In genomic region chr9:79877943-79878612, GRCh38 we compare ENCODE assay signal across 14 cellular contexts.
A peak's percentile ranks its signal among the peaks of the same experiment; 100 is the strongest.
DNase-seq lines count a peak whose midpoint lies in the region; ATAC-seq and TF ChIP-seq lines count a peak whose summit lies in the region.
"Had no signal": no experiment of that assay in that cellular context is flagged by ENCODE, and none has a peak within 500 bp of the region (broad histone marks: within the 10 kb centered on the region; RNA-seq: fewer than 3 reads in every experiment).

No MANE protein-coding gene starts in this region.

- ATAC-seq in GM18505 (IDR thresholded peaks at IDR 0.05; ENCODE audit: unreplicated experiment) = peak; percentile 61
- peak; percentile 61 for ATAC-seq in HG02588 (IDR thresholded peaks at IDR 0.05; ENCODE audit: unreplicated experiment)
- ATAC-seq: natural killer cell, SK-N-SH treated with all-trans-retinoic acid at 6 μM for 48 hours had no signal

- no peak for TF ChIP-seq POLR2A in GM18505 (IDR thresholded peaks at IDR 0.05; ENCODE audit: borderline replicate concordance, extremely low read depth, insufficient read depth, insufficient read length)

- DNase-seq in KG1 (lab: John Stamatoyannopoulos, UW) = peak; percentile 18
- peak; percentile 15 for DNase-seq in globus pallidus (ENCODE audit: low spot score)
- no peak for DNase-seq in stimulated activated CD8-positive, alpha-beta memory T cell treated with anti-CD3 and anti-CD28 coated beads, Interleukin-4, amount 100 ng/mL, for 48 hours
- DNase-seq in stimulated activated CD4-positive, alpha-beta T cell treated with anti-CD3 and anti-CD28 coated beads, Interleukin-4, amount 100 ng/mL, for 24 hours = no peak
- no peak for DNase-seq in activated naive CD4-positive, alpha-beta T cell treated with anti-CD3 and anti-CD28 coated beads, Interleukin-2, amount 50 U/mL, for 16 hours
- no peak for DNase-seq in NAMALWA (ENCODE audit: low spot score)
- DNase-seq: activated CD4-positive, alpha-beta T cell treated with anti-CD3 and anti-CD28 coated beads, Interleukin-2, amount 50 U/mL, for 1 hour; erythroblast; natural killer cell; NCI-H226; transverse colon had no signal

Comparison
In these comparisons a context has a peak if more than half of its experiments do, and no peak if none do; other contexts are left out.
1. DNase-seq: peak in KG1 (single experiment) and globus pallidus (single experiment); none in stimulated activated CD8-positive, alpha-beta memory T cell treated with anti-CD3 and anti-CD28 coated beads, Interleukin-4, amount 100 ng/mL, for 48 hours (single experiment), stimulated activated CD4-positive, alpha-beta T cell treated with anti-CD3 and anti-CD28 coated beads, Interleukin-4, amount 100 ng/mL, for 24 hours (single experiment), activated naive CD4-positive, alpha-beta T cell treated with anti-CD3 and anti-CD28 coated beads, Interleukin-2, amount 50 U/mL, for 16 hours (single experiment) and NAMALWA (single experiment).